Comparison of ENCODE assay signal across 15 cellular contexts in genomic region chr2:29481313-29481712, GRCh38.
DNase-seq lines count a peak whose midpoint lies in the region; ATAC-seq and TF ChIP-seq lines count a peak whose summit lies in the region.
"Had no signal": no experiment of that assay in that cellular context is flagged by ENCODE, and none has a peak within 500 bp of the region (broad histone marks: within the 10 kb centered on the region; RNA-seq: fewer than 3 reads in every experiment).

No MANE protein-coding gene starts in this region.

- ATAC-seq in SK-N-SH treated with all-trans-retinoic acid at 6 μM for 48 hours: no peak
- ATAC-seq in left colon: no peak
- ATAC-seq: A549; CD8-positive, alpha-beta T cell had no signal

- H4K20me1 ChIP-seq in BLaER1: no peaks in the 10 kb centered on the region

- H3K27ac ChIP-seq in BLaER1: no peak overlapping the region
- H3K27ac ChIP-seq: 22Rv1, A549, C4-2B had no signal

- H3K36me3 ChIP-seq in BLaER1: no peaks in the 10 kb centered on the region

- intact Hi-C loops in left colon (cut with DNase I, micrococcal nuclease): no loop called here

- peaks cover 4% of the 10 kb centered on the region for H3K9me3 ChIP-seq in BLaER1
- H3K9me3 ChIP-seq: A549, Caco-2 had no signal

- H3K4me2 ChIP-seq in BLaER1: peak overlapping the region; percentile 72
- H3K4me2 ChIP-seq: A549 had no signal

- DNase-seq in SK-N-DZ (ENCODE audit: low spot score) (peak; percentile 62), superior temporal gyrus (ENCODE audit: extremely low spot score) (no peak), left colon (no peak)
- DNase-seq: AML-193; Caco-2; Calu3; CD4-positive, alpha-beta T cell; CD8-positive, alpha-beta T cell; DMS79 treated with DMSO at 0.1 percent for 48 hours; GF-D8 had no signal

- peaks cover 53% of the 10 kb centered on the region for H3K4me1 ChIP-seq in BLaER1
- H3K4me1 ChIP-seq: A549, Caco-2 had no signal

- no peak overlapping the region for H3K4me3 ChIP-seq in BLaER1
- H3K4me3 ChIP-seq: A549 had no signal

- H3K9ac ChIP-seq in BLaER1: no peak overlapping the region

- no peaks in the 10 kb centered on the region for H3K27me3 ChIP-seq in BLaER1

TF ChIP-seq in SK-N-SH treated with all-trans-retinoic acid at 6 μM for 48 hours, 23 proteins besides CTCF, POLR2A, EP300 and RAD21:
- TF ChIP-seq SNAI2 (CRISPR knock-in tag; IDR thresholded peaks at IDR 0.05) (peak; percentile 21; the same call in 1 of the 2 replicates), CREB5 (CRISPR knock-in tag; IDR thresholded peaks at IDR 0.05; ENCODE audit: low read depth) (0 out of 2 replicates have a peak, but pooled peaks have one; percentile 17), ISL1 (CRISPR knock-in tag; IDR thresholded peaks at IDR 0.05) (peak; percentile 90), TCF4 (CRISPR knock-in tag; IDR thresholded peaks at IDR 0.05; ENCODE audit: borderline replicate concordance) (peak; percentile 80; the same call in 1 of the 2 replicates), TSHZ2 (CRISPR knock-in tag; IDR thresholded peaks at IDR 0.05) (peak; percentile 96), ZFP30 (CRISPR knock-in tag; IDR thresholded peaks at IDR 0.05) (no peak), OSR1 (CRISPR knock-in tag; IDR thresholded peaks at IDR 0.05) (no peak), PATZ1 (CRISPR knock-in tag; IDR thresholded peaks at IDR 0.05; ENCODE audit: borderline replicate concordance) (no peak), CSDC2 (CRISPR knock-in tag; IDR thresholded peaks at IDR 0.05) (no peak), ZFP3 (CRISPR knock-in tag; IDR thresholded peaks at IDR 0.05) (peak; percentile 54; the same call in 1 of the 2 replicates), CSRNP3 (CRISPR knock-in tag; IDR thresholded peaks at IDR 0.05) (no peak), ZNF8 (CRISPR knock-in tag; IDR thresholded peaks at IDR 0.05) (peak; percentile 32; the same call in 1 of the 2 replicates), TOX (CRISPR knock-in tag; IDR thresholded peaks at IDR 0.05; ENCODE audit: borderline replicate concordance) (no peak), ZNF565 (CRISPR knock-in tag; conservative IDR thresholded peaks at IDR 0.05; ENCODE audit: low read depth) (no peak), ARNTL (CRISPR knock-in tag; IDR thresholded peaks at IDR 0.05; ENCODE audit: borderline replicate concordance, low read depth) (no peak)
